1 cellular context compared by ENCODE assay signal in the genomic region with DNA sequence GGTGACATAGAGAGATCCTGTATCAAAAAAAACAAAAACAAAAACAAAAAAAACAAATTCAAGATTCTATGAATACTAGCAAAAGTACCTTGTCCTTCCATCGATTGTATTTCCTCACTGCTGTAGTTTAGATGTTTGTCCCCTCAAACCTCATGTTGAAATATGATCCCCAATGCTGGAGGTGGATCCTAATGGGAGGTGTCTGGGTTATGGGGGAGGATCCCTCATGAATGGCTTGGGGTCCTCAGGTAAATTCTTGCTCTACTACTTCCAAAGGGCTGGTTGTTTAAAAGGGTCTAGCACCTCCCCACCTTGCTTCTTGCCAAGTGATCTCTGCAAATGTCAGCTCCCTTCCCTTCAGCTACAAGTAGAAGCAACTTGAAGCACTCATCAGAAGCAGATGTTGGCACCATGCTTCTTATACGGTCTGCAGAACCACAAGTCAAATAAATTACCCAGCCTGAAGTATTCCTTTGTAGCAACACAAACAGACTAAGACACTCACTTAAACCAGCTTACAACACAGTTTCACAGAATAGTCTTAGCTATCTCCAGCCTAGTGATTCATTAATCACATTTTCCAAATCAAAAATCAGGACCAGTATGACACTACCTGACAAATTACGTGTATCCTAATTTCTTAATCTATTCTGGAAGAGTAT.
TF ChIP-seq lines count a peak whose summit lies in the region.

No MANE protein-coding gene starts in this region.

TF ChIP-seq in HepG2, 621 proteins besides CTCF, POLR2A, EP300 and RAD21:
- TF ChIP-seq U2AF2 (IDR thresholded peaks at IDR 0.05; ENCODE audit: low read depth, low read length) (no peak), ZNF564 (CRISPR knock-in tag; IDR thresholded peaks at IDR 0.05) (no peak), GATAD1 (CRISPR knock-in tag; IDR thresholded peaks at IDR 0.05) (no peak), ZNF543 (CRISPR knock-in tag; IDR thresholded peaks at IDR 0.05) (no peak), CC2D1A (CRISPR knock-in tag; IDR thresholded peaks at IDR 0.05) (no peak), KDM6A (CRISPR knock-in tag; IDR thresholded peaks at IDR 0.05; ENCODE audit: low read depth) (no peak)
- TF ChIP-seq, protein P1, sequence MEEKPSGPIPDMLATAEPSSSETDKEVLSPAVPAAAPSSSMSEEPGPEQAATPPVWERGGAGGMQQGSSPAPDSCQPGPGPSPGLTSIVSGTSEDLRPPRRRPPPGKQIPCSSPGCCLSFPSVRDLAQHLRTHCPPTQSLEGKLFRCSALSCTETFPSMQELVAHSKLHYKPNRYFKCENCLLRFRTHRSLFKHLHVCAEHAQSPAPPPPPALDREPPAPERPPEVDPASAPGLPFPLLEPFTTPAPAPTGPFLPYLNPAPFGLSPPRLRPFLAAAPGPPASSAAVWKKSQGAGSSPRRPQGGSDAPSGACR (CRISPR knock-in tag; IDR thresholded peaks at IDR 0.05) = no peak
- TF ChIP-seq, protein P2, sequence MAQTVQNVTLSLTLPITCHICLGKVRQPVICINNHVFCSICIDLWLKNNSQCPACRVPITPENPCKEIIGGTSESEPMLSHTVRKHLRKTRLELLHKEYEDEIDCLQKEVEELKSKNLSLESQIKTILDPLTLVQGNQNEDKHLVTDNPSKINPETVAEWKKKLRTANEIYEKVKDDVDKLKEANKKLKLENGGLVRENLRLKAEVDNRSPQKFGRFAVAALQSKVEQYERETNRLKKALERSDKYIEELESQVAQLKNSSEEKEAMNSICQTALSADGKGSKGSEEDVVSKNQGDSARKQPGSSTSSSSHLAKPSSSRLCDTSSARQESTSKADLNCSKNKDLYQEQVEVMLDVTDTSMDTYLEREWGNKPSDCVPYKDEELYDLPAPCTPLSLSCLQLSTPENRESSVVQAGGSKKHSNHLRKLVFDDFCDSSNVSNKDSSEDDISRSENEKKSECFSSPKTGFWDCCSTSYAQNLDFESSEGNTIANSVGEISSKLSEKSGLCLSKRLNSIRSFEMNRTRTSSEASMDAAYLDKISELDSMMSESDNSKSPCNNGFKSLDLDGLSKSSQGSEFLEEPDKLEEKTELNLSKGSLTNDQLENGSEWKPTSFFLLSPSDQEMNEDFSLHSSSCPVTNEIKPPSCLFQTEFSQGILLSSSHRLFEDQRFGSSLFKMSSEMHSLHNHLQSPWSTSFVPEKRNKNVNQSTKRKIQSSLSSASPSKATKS (CRISPR knock-in tag; IDR thresholded peaks at IDR 0.05) = no peak
